ENCODE assay signal across 8 cellular contexts in genomic region chr17:50093807-50094206, GRCh38. TPM values are rescaled to one million over a fixed set of nuclear protein-coding genes. Genes with fewer than 3 reads are reported as not detected.
DNase-seq lines count a peak whose midpoint lies in the region; ATAC-seq and TF ChIP-seq lines count a peak whose summit lies in the region.

No MANE protein-coding gene starts in this region.

- H3K36me3 ChIP-seq in BLaER1: peaks cover 17% of the 10 kb centered on the region
- no peaks in the 10 kb centered on the region for H3K36me3 ChIP-seq in MM.1S (replicated peaks; ENCODE audit: insufficient read depth, low read length)
- peaks cover 25% of the 10 kb centered on the region for H3K36me3 ChIP-seq in mammary epithelial cell (ENCODE audit: insufficient read depth, low read length)
- H3K36me3 ChIP-seq in osteoblast (ENCODE audit: insufficient read depth, low read length): peaks cover 36% of the 10 kb centered on the region

- no peak overlapping the region for H3K9ac ChIP-seq in BLaER1
- H3K9ac ChIP-seq in MM.1S (ENCODE audit: low read length): no peak overlapping the region
- no peak overlapping the region for H3K9ac ChIP-seq in mammary epithelial cell (ENCODE audit: insufficient read depth, low read length)

- no peak for DNase-seq in MM.1S
- DNase-seq in mammary epithelial cell: peak; percentile 10
- no peak for DNase-seq in osteoblast (ENCODE audit: insufficient read length, low spot score, missing footprints)
- no peak for DNase-seq in NK-92 treated with Interleukin-12 subunit alpha and Interleukin-12 subunit beta, amount 100 ng/mL, for 24 hours (lab: John Stamatoyannopoulos, UW)

- BruUV-seq in mammary epithelial cell (replicated peaks; lab: Mats Ljungman, UMichigan): no TSS peak

- H2AFZ ChIP-seq in MM.1S (ENCODE audit: low read length) (peak overlapping the region; percentile 99), mammary epithelial cell (ENCODE audit: low read depth, low read length) (no peak overlapping the region), osteoblast (ENCODE audit: low read length) (peak overlapping the region; percentile 93)

- WGBS in mammary epithelial cell (ENCODE audit: low coverage, missing lambda C conversion rate): 13% methylated on average over 3 of the region's 3 CpGs

- CTCF ChIA-PET in mammary epithelial cell (lab: Charles Lee; ENCODE audit: low non-redundant PET): interaction anchor here (0.5 to 1.4 kb wide), 5 partner anchors 14 to 788 kb away, joined by 3 to 10 read pairs (median 4); no protein-coding TSS in a partner anchor

- H3K79me2 ChIP-seq in MM.1S (ENCODE audit: low read length) (peaks cover 21% of the 10 kb centered on the region), mammary epithelial cell (ENCODE audit: insufficient read depth, low read length) (peaks cover under 1% of the 10 kb centered on the region), osteoblast (ENCODE audit: insufficient read depth, low read length) (peaks cover 9% of the 10 kb centered on the region)

- peaks cover 9% of the 10 kb centered on the region; the same call in 1 of the 2 replicates for H3F3A ChIP-seq in MM.1S (ENCODE audit: insufficient read depth, low read length)

- H3K9me2 ChIP-seq in MM.1S (replicated peaks; ENCODE audit: insufficient read depth, low read length): no peaks in the 10 kb centered on the region

- in situ Hi-C loops in mammary epithelial cell (cut with MboI; ENCODE audit: low sequenced_read_pairs in 2 of 2): no loop called here

- TF ChIP-seq CTCF in MM.1S (IDR thresholded peaks at IDR 0.05; ENCODE audit: low read length): no peak
- no peak for TF ChIP-seq CTCF in mammary epithelial cell (conservative IDR thresholded peaks at IDR 0.05 in 1 of 2, IDR thresholded peaks at IDR 0.05 in 1 of 2; ENCODE audit: extremely low read depth in 1 of 2, insufficient read depth in 1 of 2, low read depth in 1 of 2, low read length in 2 of 2)
- no peak for TF ChIP-seq CTCF in osteoblast (IDR thresholded peaks at IDR 0.05; ENCODE audit: extremely low read depth, low read depth, low read length)

- no peak overlapping the region for H3K27ac ChIP-seq in BLaER1
- H3K27ac ChIP-seq in MM.1S (ENCODE audit: low read length): no peak overlapping the region
- H3K27ac ChIP-seq in mammary epithelial cell (ENCODE audit: insufficient read depth, low read depth, low read length): no peak overlapping the region
- H3K27ac ChIP-seq in osteoblast (ENCODE audit: low read depth, low read length): peak overlapping the region; percentile 53

- dilution Hi-C loops in mammary epithelial cell (cut with HindIII; ENCODE audit: low sequenced_read_pairs): no loop called here

- ATAC-seq in HG03039 (IDR thresholded peaks at IDR 0.05; ENCODE audit: unreplicated experiment) (no peak), GM19455 (IDR thresholded peaks at IDR 0.05; ENCODE audit: unreplicated experiment) (no peak)
- ATAC-seq in activated CD4-positive, CD25-positive, alpha-beta regulatory T cell treated with anti-CD3 and anti-CD28 coated beads, Interleukin-2, amount 50 U/mL, for 24 hours: no peak

- H3K4me3 ChIP-seq in BLaER1 (no peak overlapping the region), MM.1S (ENCODE audit: low read length) (no peak overlapping the region), mammary epithelial cell (replicated peaks in 1 of 3; ENCODE audit: insufficient read depth in 1 of 3, low read depth in 2 of 3, low read length in 3 of 3) (no peak overlapping the region), osteoblast (ENCODE audit: insufficient read depth, low read length) (peak overlapping the region; percentile 98)

- no peaks in the 10 kb centered on the region for H3K9me3 ChIP-seq in BLaER1
- H3K9me3 ChIP-seq in MM.1S (replicated peaks; ENCODE audit: insufficient read depth, low read length): no peaks in the 10 kb centered on the region
- no peaks in the 10 kb centered on the region for H3K9me3 ChIP-seq in mammary epithelial cell (replicated peaks; ENCODE audit: insufficient read depth, low read length)
- no peaks in the 10 kb centered on the region for H3K9me3 ChIP-seq in osteoblast (ENCODE audit: low read depth, low read length)

- H3K4me2 ChIP-seq in BLaER1 (peak overlapping the region; percentile 99; the same call in 1 of the 2 replicates), MM.1S (ENCODE audit: low read depth, low read length) (peak overlapping the region; percentile 95; the same call in 1 of the 2 replicates), mammary epithelial cell (ENCODE audit: insufficient read depth, low read depth, low read length) (no peak overlapping the region), osteoblast (ENCODE audit: insufficient read depth, low read length) (peak overlapping the region; percentile 100)

- H4K20me1 ChIP-seq in BLaER1: peaks cover 7% of the 10 kb centered on the region
- no peaks in the 10 kb centered on the region for H4K20me1 ChIP-seq in MM.1S (ENCODE audit: insufficient read depth, low read length)
- H4K20me1 ChIP-seq in mammary epithelial cell (ENCODE audit: insufficient read depth, low read length): peaks cover 8% of the 10 kb centered on the region
- H4K20me1 ChIP-seq in osteoblast (ENCODE audit: insufficient read depth, low read length): peaks cover 1% of the 10 kb centered on the region

- intact Hi-C loops in mammary epithelial cell (cut with micrococcal nuclease): loop anchor here (1.0 to 2.0 kb wide), 6 partner anchors 47 to 203 kb away; no protein-coding TSS in a partner anchor

- H3K4me1 ChIP-seq in BLaER1 (peaks cover 17% of the 10 kb centered on the region), MM.1S (ENCODE audit: low read length) (peaks cover 8% of the 10 kb centered on the region; the same call in 1 of the 2 replicates), mammary epithelial cell (ENCODE audit: insufficient read depth, low read length) (peaks cover 9% of the 10 kb centered on the region), osteoblast (ENCODE audit: insufficient read depth, low read length) (peaks cover 23% of the 10 kb centered on the region)

- H3K27me3 ChIP-seq in BLaER1: no peaks in the 10 kb centered on the region
- H3K27me3 ChIP-seq in MM.1S (replicated peaks; ENCODE audit: insufficient read depth, low read length): no peaks in the 10 kb centered on the region
- no peaks in the 10 kb centered on the region for H3K27me3 ChIP-seq in mammary epithelial cell (ENCODE audit: insufficient read depth, low read length)
- no peaks in the 10 kb centered on the region for H3K27me3 ChIP-seq in osteoblast (ENCODE audit: insufficient read depth, low read length)

RNA-seq across cellular contexts. Expression of gene PDK2, which starts 1.3 kb away (rescaled TPM):
- total RNA-seq in mammary epithelial cell: 10 to 100 TPM; 18.2 to 24.8 TPM
- polyA plus RNA-seq in mammary epithelial cell: 7.7 TPM
- polyA minus RNA-seq in mammary epithelial cell: 13.5 TPM
- 43.4 and 54.8 TPM in 2 replicates for total RNA-seq in osteoblast

RNA-seq across cellular contexts. Expression of gene SAMD14, which starts 36.2 kb away (rescaled TPM):
- total RNA-seq in mammary epithelial cell: under 1 TPM; 0.12 to 0.33 TPM
- 0.05 TPM for polyA plus RNA-seq in mammary epithelial cell
- polyA minus RNA-seq in mammary epithelial cell: 0.98 TPM
- 2.5 and 2.7 TPM in 2 replicates for total RNA-seq in osteoblast

RNA-seq across cellular contexts. Expression of gene ITGA3, which starts 37.9 kb away (rescaled TPM):
- total RNA-seq in mammary epithelial cell: 1,000 to 10,000 TPM; 1,418 to 2,030 TPM
- 1,026 TPM for polyA plus RNA-seq in mammary epithelial cell
- 2,074 TPM for polyA minus RNA-seq in mammary epithelial cell
- 73.4 and 81.4 TPM in 2 replicates for total RNA-seq in osteoblast

RNA-seq across cellular contexts. Expression of gene PPP1R9B, which starts 56.7 kb away (rescaled TPM):
- 10 to 100 TPM; 19.5 to 46.7 TPM for total RNA-seq in mammary epithelial cell
- polyA plus RNA-seq in mammary epithelial cell: 13.7 TPM
- polyA minus RNA-seq in mammary epithelial cell: 19.9 TPM
- 44.2 and 48.9 TPM in 2 replicates for total RNA-seq in osteoblast

Comparison
In these comparisons a context has a peak if more than half of its experiments do, and no peak if none do; other contexts are left out.
1. RNA of gene ITGA3, which starts 37.9 kb away (total RNA-seq): 1,418 to 2,030 TPM in mammary epithelial cell; 73.4 to 81.4 TPM in osteoblast; every median in the first group is over 10 times any median in the second.